8 cellular contexts compared by ENCODE assay signal in genomic region chr2:142130111-142131015, GRCh38. TPM values are rescaled to one million over a fixed set of nuclear protein-coding genes. Genes with fewer than 3 reads are reported as not detected.
DNase-seq lines count a peak whose midpoint lies in the region; ATAC-seq and TF ChIP-seq lines count a peak whose summit lies in the region.

No MANE protein-coding gene starts in this region.

- CTCF ChIA-PET in activated CD4-positive, alpha-beta T cell treated with anti-CD3 and anti-CD28 coated beads, Interleukin-2, amount 10 ng/mL, durations not matched to agents 7 days and 5 days (lab: Charles Lee): interaction anchor here (1.2 kb wide), 1 partner anchor 26 kb away, joined by 3 read pairs; no protein-coding TSS in a partner anchor

- H3K4me3 ChIP-seq in WERI-Rb-1 (ENCODE audit: low read depth, low read length): peak overlapping the region; percentile 77
- H3K4me3 ChIP-seq in fibroblast of villous mesenchyme (ENCODE audit: low read depth, low read length): peak overlapping the region; percentile 57

- H3K27me3 Mint-ChIP-seq in activated CD4-positive, alpha-beta T cell treated with anti-CD3 and anti-CD28 coated beads, Interleukin-2, amount 10 ng/mL, durations not matched to agents 7 days and 5 days: peaks cover 39% of the 10 kb centered on the region
- H3K27me3 Mint-ChIP-seq in naive B cell: peaks cover 47 to 56% (median 51%) of the 10 kb centered on the region in 3 donors

- peak; percentile 11 for DNase-seq in activated CD4-positive, alpha-beta T cell treated with anti-CD3 and anti-CD28 coated beads, Interleukin-2, amount 10 ng/mL, durations not matched to agents 7 days and 5 days
- DNase-seq in activated CD4-positive, alpha-beta T cell treated with anti-CD3 and anti-CD28 coated beads for 1 hour: no peak
- DNase-seq in HS-5 (ENCODE audit: low read depth) (peak; percentile 14), WERI-Rb-1 (peak; percentile 39), fibroblast of villous mesenchyme (ENCODE audit: low read depth) (peak; percentile 61), naive B cell (no peak), NCI-H2196 treated with DMSO at 0.1 percent for 48 hours (lab: John Stamatoyannopoulos, UW; ENCODE audit: unreplicated experiment) (no peak), NCI-H2196 (lab: John Stamatoyannopoulos, UW; ENCODE audit: unreplicated experiment) (no peak)

- no peaks in the 10 kb centered on the region for H3K36me3 ChIP-seq in WERI-Rb-1

- no peaks in the 10 kb centered on the region for H3K9me3 ChIP-seq in WERI-Rb-1 (ENCODE audit: severe bottlenecking)

- H3K27ac Mint-ChIP-seq in activated CD4-positive, alpha-beta T cell treated with anti-CD3 and anti-CD28 coated beads, Interleukin-2, amount 10 ng/mL, durations not matched to agents 7 days and 5 days: no peak overlapping the region
- H3K27ac Mint-ChIP-seq in naive B cell: peak overlapping the region in 2 of 6 donors; percentile 77 to 90

- no peak overlapping the region for H3K27ac ChIP-seq in WERI-Rb-1

- H3K4me1 Mint-ChIP-seq in activated CD4-positive, alpha-beta T cell treated with anti-CD3 and anti-CD28 coated beads, Interleukin-2, amount 10 ng/mL, durations not matched to agents 7 days and 5 days: peaks cover 10% of the 10 kb centered on the region
- H3K4me1 Mint-ChIP-seq in naive B cell: peaks cover 9 to 20% (median 18%) of the 10 kb centered on the region in 3 donors

- ATAC-seq in naive B cell (ENCODE audit: low read depth in 2 of 2): no peak

- H3K9me3 Mint-ChIP-seq in activated CD4-positive, alpha-beta T cell treated with anti-CD3 and anti-CD28 coated beads, Interleukin-2, amount 10 ng/mL, durations not matched to agents 7 days and 5 days: no peaks in the 10 kb centered on the region
- no peaks in the 10 kb centered on the region for H3K9me3 Mint-ChIP-seq in naive B cell

- no peaks in the 10 kb centered on the region for H3K36me3 Mint-ChIP-seq in activated CD4-positive, alpha-beta T cell treated with anti-CD3 and anti-CD28 coated beads, Interleukin-2, amount 10 ng/mL, durations not matched to agents 7 days and 5 days (ENCODE audit: low read depth)
- H3K36me3 Mint-ChIP-seq in naive B cell: no peaks in the 10 kb centered on the region

- TF ChIP-seq CTCF in WERI-Rb-1 (IDR thresholded peaks at IDR 0.05; ENCODE audit: low read depth, low read length): no peak
- TF ChIP-seq CTCF in fibroblast of villous mesenchyme (IDR thresholded peaks at IDR 0.05; ENCODE audit: insufficient read depth, low read depth, low read length): no peak

- peaks cover 8% of the 10 kb centered on the region for H3K27me3 ChIP-seq in WERI-Rb-1 (ENCODE audit: insufficient read depth, low read depth, severe bottlenecking)

- peak overlapping the region; percentile 49 for H3K4me3 Mint-ChIP-seq in activated CD4-positive, alpha-beta T cell treated with anti-CD3 and anti-CD28 coated beads, Interleukin-2, amount 10 ng/mL, durations not matched to agents 7 days and 5 days
- peak overlapping the region; percentile 43 to 84 (median 71) for H3K4me3 Mint-ChIP-seq in naive B cell

- POLR2A ChIA-PET in activated CD4-positive, alpha-beta T cell treated with anti-CD3 and anti-CD28 coated beads, Interleukin-2, amount 10 ng/mL, durations not matched to agents 7 days and 5 days (lab: Charles Lee): no interaction called here

RNA-seq across cellular contexts. Expression of gene LRP1B, which starts 0.5 kb away (rescaled TPM):
- total RNA-seq in activated CD4-positive, alpha-beta T cell treated with anti-CD3 and anti-CD28 coated beads, Interleukin-2, amount 10 ng/mL, durations not matched to agents 7 days and 5 days: not detected
- total RNA-seq in fibroblast of villous mesenchyme: 1.6 and 2.2 TPM in 2 replicates
- polyA plus RNA-seq in naive B cell (ENCODE audit: low read depth in 6 of 6): not detected

Comparison
In these comparisons a context has a peak if more than half of its experiments do, and no peak if none do; other contexts are left out.
1. DNase-seq: peak in activated CD4-positive, alpha-beta T cell treated with anti-CD3 and anti-CD28 coated beads, Interleukin-2, amount 10 ng/mL, durations not matched to agents 7 days and 5 days (single experiment), HS-5 (single experiment), WERI-Rb-1 (single experiment) and fibroblast of villous mesenchyme (single experiment); none in activated CD4-positive, alpha-beta T cell treated with anti-CD3 and anti-CD28 coated beads for 1 hour (single experiment), naive B cell (single experiment), NCI-H2196 treated with DMSO at 0.1 percent for 48 hours (single experiment) and NCI-H2196 (single experiment).